Comparison of ENCODE assay signal across 19 cellular contexts in the genomic region with DNA sequence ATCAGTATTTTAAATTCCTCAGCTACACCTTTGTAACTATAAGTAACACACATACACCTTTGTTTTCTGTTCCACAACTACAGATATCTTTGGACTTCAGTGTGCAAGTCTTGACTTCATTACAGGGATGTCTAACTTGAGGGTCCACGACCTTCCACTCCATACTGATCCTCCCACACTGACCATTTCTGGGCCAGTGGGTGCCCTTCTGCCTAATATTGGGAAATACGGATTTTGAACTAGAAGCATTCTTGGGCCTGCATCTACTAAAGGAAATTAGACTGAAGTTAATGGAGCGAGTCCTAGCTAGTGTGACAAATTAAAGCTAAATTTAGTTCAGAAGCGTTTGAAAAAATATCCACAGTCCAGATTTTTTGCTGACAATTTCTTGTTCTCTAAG. TPM values are rescaled to one million over a fixed set of nuclear protein-coding genes. Genes with fewer than 3 reads are reported as not detected.
A peak's percentile ranks its signal among the peaks of the same experiment; 100 is the strongest.
DNase-seq lines count a peak whose midpoint lies in the region; ATAC-seq and TF ChIP-seq lines count a peak whose summit lies in the region.
"Had no signal": no experiment of that assay in that cellular context is flagged by ENCODE, and none has a peak within 500 bp of the region (broad histone marks: within the 10 kb centered on the region; RNA-seq: fewer than 3 reads in every experiment).

No MANE protein-coding gene starts in this region.

- H2AK5ac ChIP-seq in mesendoderm (ENCODE audit: low read length), result no peak overlapping the region

- H3K79me2 ChIP-seq in mesendoderm (ENCODE audit: control insufficient read depth, insufficient read depth, low read length), result no peaks in the 10 kb centered on the region

- intact Hi-C loops in heart right ventricle (cut with DNase I) (loop anchor here in 7 of 10 donors (2.0 to 10.0 kb wide), 6 partner anchors 34 to 226 kb away; a partner anchor contains a TSS), cardiac septum (cut with DNase I) (loop anchor here (10.0 kb wide), 1 partner anchor 201 kb away; no protein-coding TSS in a partner anchor)

- no peak overlapping the region for H2BK15ac ChIP-seq in mesendoderm (replicated peaks; ENCODE audit: low read depth)

- no peak overlapping the region for H2BK120ac ChIP-seq in mesendoderm (ENCODE audit: low read depth, low read length)

- H3K9me3 Mint-ChIP-seq in endodermal cell (no peaks in the 10 kb centered on the region), nephron (no peaks in the 10 kb centered on the region), type B pancreatic cell (peaks cover 4% of the 10 kb centered on the region)
- H3K9me3 Mint-ChIP-seq: activated CD4-positive, alpha-beta memory T cell treated with anti-CD3 and anti-CD28 coated beads for 36 hours; stimulated activated naive CD8-positive, alpha-beta T cell treated with anti-CD3 and anti-CD28 coated beads, Interleukin-15, amount 100 ng/mL, for 72 hours had no signal

- TF ChIP-seq CTCF in heart right ventricle (IDR thresholded peaks at IDR 0.05), result no peak
- TF ChIP-seq CTCF in endodermal cell (conservative IDR thresholded peaks at IDR 0.05), result no peak
- no peak for TF ChIP-seq CTCF in nephron (IDR thresholded peaks at IDR 0.05; ENCODE audit: unreplicated experiment in 3 of 3)
- no peak for TF ChIP-seq CTCF in type B pancreatic cell (conservative IDR thresholded peaks at IDR 0.05)

- DNase-seq in heart right ventricle (no peak), cardiac septum (ENCODE audit: low spot score) (no peak), endodermal cell (no peak), type B pancreatic cell (ENCODE audit: extremely low spot score, unreplicated experiment) (no peak), mesendoderm (no peak), T-helper 1 cell (no peak)
- DNase-seq: ACHN; activated CD4-positive, alpha-beta memory T cell treated with anti-CD3 and anti-CD28 coated beads for 36 hours; GDM1; NCI-H1436; NCI-H2227 treated with DMSO at 0.1 percent for 48 hours; stimulated activated CD4-positive, alpha-beta T cell treated with anti-CD3 and anti-CD28 coated beads, Interleukin-12 subunit alpha, Interleukin-12 subunit beta, amount 100 ng/mL, for 4 hours; stimulated activated naive CD8-positive, alpha-beta T cell treated with anti-CD3 and anti-CD28 coated beads, Interleukin-15, amount 100 ng/mL, for 72 hours had no signal

- ATAC-seq in heart right ventricle, result no peak
- ATAC-seq in GM18498 (IDR thresholded peaks at IDR 0.05; ENCODE audit: unreplicated experiment), result no peak
- ATAC-seq: stimulated activated naive CD8-positive, alpha-beta T cell treated with anti-CD3 and anti-CD28 coated beads, Interleukin-15, amount 100 ng/mL, for 72 hours had no signal

- no peak overlapping the region for H4K5ac ChIP-seq in mesendoderm (ENCODE audit: low read length)

- H3K4me3 Mint-ChIP-seq in endodermal cell (no peak overlapping the region), nephron (no peak overlapping the region), type B pancreatic cell (no peak overlapping the region)
- H3K4me3 Mint-ChIP-seq: activated CD4-positive, alpha-beta memory T cell treated with anti-CD3 and anti-CD28 coated beads for 36 hours; stimulated activated naive CD8-positive, alpha-beta T cell treated with anti-CD3 and anti-CD28 coated beads, Interleukin-15, amount 100 ng/mL, for 72 hours had no signal

- H3K27ac Mint-ChIP-seq in endodermal cell (no peak overlapping the region), nephron (peak overlapping the region; percentile 73 to 90 (median 89)), type B pancreatic cell (peak overlapping the region; percentile 86)
- H3K27ac Mint-ChIP-seq: activated CD4-positive, alpha-beta memory T cell treated with anti-CD3 and anti-CD28 coated beads for 36 hours; stimulated activated naive CD8-positive, alpha-beta T cell treated with anti-CD3 and anti-CD28 coated beads, Interleukin-15, amount 100 ng/mL, for 72 hours had no signal

- no peak overlapping the region for H4K8ac ChIP-seq in mesendoderm (ENCODE audit: low read depth, low read length)

- no peak overlapping the region for H2BK5ac ChIP-seq in mesendoderm (ENCODE audit: low read length)

- H3K27me3 Mint-ChIP-seq in endodermal cell (ENCODE audit: insufficient read depth) (no peaks in the 10 kb centered on the region), nephron (ENCODE audit: low read depth) (peaks cover 3% of the 10 kb centered on the region), type B pancreatic cell (no peaks in the 10 kb centered on the region)
- H3K27me3 Mint-ChIP-seq: activated CD4-positive, alpha-beta memory T cell treated with anti-CD3 and anti-CD28 coated beads for 36 hours; stimulated activated naive CD8-positive, alpha-beta T cell treated with anti-CD3 and anti-CD28 coated beads, Interleukin-15, amount 100 ng/mL, for 72 hours had no signal

- H3K9me3 ChIP-seq in heart right ventricle (no peaks in the 10 kb centered on the region), endodermal cell (ENCODE audit: control insufficient read depth, low read length) (no peaks in the 10 kb centered on the region)

- peak overlapping the region in 9 of 10 donors; percentile 17 to 90 (median 76) for H3K27ac ChIP-seq in heart right ventricle
- peak overlapping the region; percentile 10 for H3K27ac ChIP-seq in endodermal cell (ENCODE audit: low read depth, low read length)
- H3K27ac ChIP-seq in mesendoderm (ENCODE audit: low read depth, low read length), result no peak overlapping the region
- H3K27ac ChIP-seq: KMS-11, SK-N-MC had no signal

- H3K4me1 Mint-ChIP-seq in endodermal cell (peaks cover 31% of the 10 kb centered on the region), nephron (peaks cover 33% of the 10 kb centered on the region), type B pancreatic cell (ENCODE audit: unreplicated experiment) (peaks cover 29% of the 10 kb centered on the region)

- no peak overlapping the region for H3K4ac ChIP-seq in mesendoderm (ENCODE audit: low read depth, low read length)

- H3K4me3 ChIP-seq in heart right ventricle, result no peak overlapping the region
- no peak overlapping the region for H3K4me3 ChIP-seq in endodermal cell (ENCODE audit: low read length)
- no peak overlapping the region for H3K4me3 ChIP-seq in mesendoderm (ENCODE audit: low read length)
- H3K4me3 ChIP-seq: SK-N-MC had no signal

- H3K9ac ChIP-seq in endodermal cell (ENCODE audit: extremely low read depth, low read length, poor library complexity, severe bottlenecking) (no peak overlapping the region), mesendoderm (ENCODE audit: low read length) (no peak overlapping the region)
- H3K9ac ChIP-seq: KMS-11 had no signal

- H3K56ac ChIP-seq in mesendoderm (ENCODE audit: low read length), result no peak overlapping the region

- H3K4me2 ChIP-seq in mesendoderm (ENCODE audit: low read length), result no peak overlapping the region
- H3K4me2 ChIP-seq: KMS-11 had no signal

- no peaks in the 10 kb centered on the region for H3K36me3 Mint-ChIP-seq in endodermal cell (ENCODE audit: low read depth)
- H3K36me3 Mint-ChIP-seq in nephron (ENCODE audit: low read depth), result no peaks in the 10 kb centered on the region
- no peaks in the 10 kb centered on the region for H3K36me3 Mint-ChIP-seq in type B pancreatic cell
- H3K36me3 Mint-ChIP-seq: activated CD4-positive, alpha-beta memory T cell treated with anti-CD3 and anti-CD28 coated beads for 36 hours had no signal

- H3K36me3 ChIP-seq in heart right ventricle (no peaks in the 10 kb centered on the region), endodermal cell (ENCODE audit: control insufficient read depth, insufficient read depth, low read length) (no peaks in the 10 kb centered on the region), mesendoderm (ENCODE audit: control insufficient read depth, insufficient read depth, low read length) (no peaks in the 10 kb centered on the region)

- H3K4me1 ChIP-seq in heart right ventricle (peaks cover 12 to 73% (median 52%) of the 10 kb centered on the region in 9 donors), endodermal cell (ENCODE audit: control insufficient read depth, insufficient read depth, low read length) (peaks cover 12% of the 10 kb centered on the region), mesendoderm (ENCODE audit: control insufficient read depth, low read depth, low read length) (peaks cover 3% of the 10 kb centered on the region)

- no peak overlapping the region for H3K18ac ChIP-seq in mesendoderm (ENCODE audit: low read length)

- H3K23ac ChIP-seq in mesendoderm (ENCODE audit: low read length), result no peak overlapping the region

- H3K27me3 ChIP-seq in heart right ventricle (no peaks in the 10 kb centered on the region), endodermal cell (ENCODE audit: control insufficient read depth, insufficient read depth, low read length, poor library complexity, severe bottlenecking) (no peaks in the 10 kb centered on the region), mesendoderm (ENCODE audit: insufficient read depth, low read length, poor library complexity) (no peaks in the 10 kb centered on the region)

- 52 to 60% methylated on average over 4 of the region's 4 CpGs for WGBS in heart right ventricle, 2 donors
- WGBS in endodermal cell (ENCODE audit: insufficient coverage in 1 of 2, insufficient read length in 1 of 2), 2 experiments, result 95 to 100% methylated on average over 4 of the region's 4 CpGs
- no CpG with 5 or more reads among the region's 4 CpGs for WGBS in mesendoderm (ENCODE audit: extremely low coverage, insufficient coverage, low lambda C conversion rate)

- H3K79me1 ChIP-seq in mesendoderm (ENCODE audit: low read length), result no peaks in the 10 kb centered on the region

RNA-seq across cellular contexts. Expression of a gene that starts 9.9 kb away (rescaled TPM):
- total RNA-seq in heart right ventricle (not detected), cardiac septum (not detected), endodermal cell (not detected), type B pancreatic cell (ENCODE audit: low replicate concordance) (0.24 TPM in 1 of 2 replicates, not detected in the other)
- not detected for polyA plus RNA-seq in heart right ventricle
- polyA plus RNA-seq in endodermal cell (2013, experiment 1 of 2), result not detected
- not detected for polyA plus RNA-seq in endodermal cell (2013, experiment 2 of 2)
- not detected for polyA plus RNA-seq in mesendoderm (2013, experiment 1 of 2)
- not detected for polyA plus RNA-seq in mesendoderm (2013, experiment 2 of 2)
- total RNA-seq: activated CD4-positive, alpha-beta memory T cell treated with anti-CD3 and anti-CD28 coated beads for 36 hours; dermis microvascular lymphatic vessel endothelial cell; mesenteric fat pad had no signal

RNA-seq across cellular contexts. Expression of a gene that starts 35.0 kb away (rescaled TPM):
- total RNA-seq in heart right ventricle, result 10 to 100 TPM; 20.4 to 44.0 (median 23.0) TPM
- 10 to 100 TPM in 1 of 2 donors, 1 to 10 TPM in 1; 4.2 to 14.3 TPM for polyA plus RNA-seq in heart right ventricle
- total RNA-seq in cardiac septum, result 20.7 TPM
- total RNA-seq in endodermal cell, result 10 to 100 TPM; 81.7 to 82.1 TPM
- 38.8 TPM for polyA plus RNA-seq in endodermal cell (2013, experiment 1 of 2)
- polyA plus RNA-seq in endodermal cell (2013, experiment 2 of 2), result 40.4 TPM
- total RNA-seq in type B pancreatic cell (ENCODE audit: low replicate concordance), result 56.2 and 71.2 TPM in 2 replicates
- 17.9 TPM for polyA plus RNA-seq in mesendoderm (2013, experiment 1 of 2)
- polyA plus RNA-seq in mesendoderm (2013, experiment 2 of 2), result 16.7 TPM

RNA-seq across cellular contexts. Expression of a gene that starts 52.0 kb away (rescaled TPM):
- 10 to 100 TPM; 13.7 to 22.2 (median 15.9) TPM for total RNA-seq in heart right ventricle
- 10 to 100 TPM in 1 of 2 donors, 1 to 10 TPM in 1; 9.6 to 16.5 TPM for polyA plus RNA-seq in heart right ventricle
- total RNA-seq in cardiac septum, result 14.1 TPM
- 10 to 100 TPM; 84.7 to 92.0 TPM for total RNA-seq in endodermal cell
- polyA plus RNA-seq in endodermal cell (2013, experiment 1 of 2), result 65.9 TPM
- polyA plus RNA-seq in endodermal cell (2013, experiment 2 of 2), result 59.6 TPM
- total RNA-seq in type B pancreatic cell (ENCODE audit: low replicate concordance), result 28.3 and 58.2 TPM in 2 replicates
- polyA plus RNA-seq in mesendoderm (2013, experiment 1 of 2), result 55.5 TPM
- polyA plus RNA-seq in mesendoderm (2013, experiment 2 of 2), result 54.7 TPM
